Comparison of ENCODE assay signal across 8 cellular contexts in genomic region chr11:121426476-121427454, GRCh38. TPM values are rescaled to one million over a fixed set of nuclear protein-coding genes. Genes with fewer than 3 reads are reported as not detected.
A peak's percentile ranks its signal among the peaks of the same experiment; 100 is the strongest.
DNase-seq lines count a peak whose midpoint lies in the region; ATAC-seq, FAIRE-seq and TF ChIP-seq lines count a peak whose summit lies in the region.

No MANE protein-coding gene starts in this region.

- H3K4me3 ChIP-seq in Caco-2 (ENCODE audit: low read depth, low read length) (peak overlapping the region; percentile 26), endothelial cell of umbilical vein (replicated peaks in 1 of 3; ENCODE audit: insufficient read depth in 1 of 3, low read depth in 1 of 3, low read length in 3 of 3) (no peak overlapping the region), transverse colon (peak overlapping the region in 3 of 4 donors; percentile 5 to 38 (median 18))

- peak overlapping the region; percentile 61 for H3K4me3 Mint-ChIP-seq in Caco-2 (ENCODE audit: unreplicated experiment)
- H3K4me3 Mint-ChIP-seq in natural killer cell treated with Interleukin-12 subunit alpha and Interleukin-12 subunit beta and Interleukin-15 and Interleukin-18, amount 100 ng/mL, for 72 hours: peak overlapping the region; percentile 58

- H3K4me1 ChIP-seq in Caco-2 (no peaks in the 10 kb centered on the region), endothelial cell of umbilical vein (ENCODE audit: control insufficient read depth, extremely low read depth, insufficient read depth, low read length) (no peaks in the 10 kb centered on the region), transverse colon (peaks cover 0 to 7% (median 2%) of the 10 kb centered on the region in 4 donors)

- H3K27ac Mint-ChIP-seq in Caco-2 (ENCODE audit: unreplicated experiment): no peak overlapping the region
- no peak overlapping the region for H3K27ac Mint-ChIP-seq in natural killer cell treated with Interleukin-12 subunit alpha and Interleukin-12 subunit beta and Interleukin-15 and Interleukin-18, amount 100 ng/mL, for 72 hours

- peaks cover 14% of the 10 kb centered on the region for H3K27me3 Mint-ChIP-seq in Caco-2 (ENCODE audit: insufficient read depth, unreplicated experiment)
- no peaks in the 10 kb centered on the region for H3K27me3 Mint-ChIP-seq in natural killer cell treated with Interleukin-12 subunit alpha and Interleukin-12 subunit beta and Interleukin-15 and Interleukin-18, amount 100 ng/mL, for 72 hours

- dilution Hi-C loops in endothelial cell of umbilical vein (cut with MboI; ENCODE audit: extremely low pct_ligation_motif_present, low sequenced_read_pairs): no loop called here

- H3K36me3 ChIP-seq in Caco-2 (ENCODE audit: control insufficient read depth, insufficient read depth, low read length) (no peaks in the 10 kb centered on the region), endothelial cell of umbilical vein (ENCODE audit: control insufficient read depth in 2 of 2, extremely low read depth in 1 of 2, insufficient read depth in 2 of 2, low read length in 2 of 2) (no peaks in the 10 kb centered on the region), transverse colon (no peaks in the 10 kb centered on the region)

- H3K4me2 ChIP-seq in endothelial cell of umbilical vein (ENCODE audit: insufficient read depth, low read length): no peak overlapping the region

- peak overlapping the region; percentile 38 for H2AFZ ChIP-seq in endothelial cell of umbilical vein (ENCODE audit: low read depth, low read length)

- H3K9me3 ChIP-seq in Caco-2 (no peaks in the 10 kb centered on the region), endothelial cell of umbilical vein (replicated peaks; ENCODE audit: control insufficient read depth, insufficient read depth, low read length) (no peaks in the 10 kb centered on the region), transverse colon (no peaks in the 10 kb centered on the region)

- TF ChIP-seq CTCF in Caco-2 (IDR thresholded peaks at IDR 0.05; ENCODE audit: insufficient read depth in 1 of 2, low read depth in 1 of 2, low read length in 1 of 2, severe bottlenecking in 1 of 2, unreplicated experiment in 1 of 2) (peak; percentile 21 to 58), endothelial cell of umbilical vein (IDR thresholded peaks at IDR 0.05; ENCODE audit: extremely low read depth in 1 of 2, insufficient read depth in 1 of 2, low read depth in 1 of 2, low read length in 2 of 2) (no peak), transverse colon (IDR thresholded peaks at IDR 0.05) (no peak)

- H3K27ac ChIP-seq in endothelial cell of umbilical vein (ENCODE audit: insufficient read depth, low read depth, low read length): no peak overlapping the region
- H3K27ac ChIP-seq in transverse colon: no peak overlapping the region

- TF ChIP-seq EP300 in transverse colon (IDR thresholded peaks at IDR 0.05; ENCODE audit: low read depth): no peak

- no TSS peak for BruUV-seq in Caco-2 (replicated peaks; lab: Mats Ljungman, UMichigan)
- BruUV-seq in endothelial cell of umbilical vein (replicated peaks; lab: Mats Ljungman, UMichigan): no TSS peak

- no peaks in the 10 kb centered on the region for H3K79me2 ChIP-seq in endothelial cell of umbilical vein (ENCODE audit: control insufficient read depth, insufficient read depth, low read length)

- POLR2A ChIA-PET in Caco-2 (lab: Charles Lee) (interaction anchor here (0.6 to 0.7 kb wide), 2 partner anchors 11 to 99 kb away, joined by 3 to 8 read pairs; no protein-coding TSS in a partner anchor), endothelial cell of umbilical vein (lab: Charles Lee) (no interaction called here)

- no peaks in the 10 kb centered on the region for H3K9me1 ChIP-seq in endothelial cell of umbilical vein (replicated peaks; ENCODE audit: control insufficient read depth, extremely low read depth, insufficient read depth, low read length)

- no peak overlapping the region for H3K9ac ChIP-seq in endothelial cell of umbilical vein (replicated peaks; ENCODE audit: extremely low read depth, insufficient read depth, low read length)

- intact Hi-C loops in Caco-2 (cut with micrococcal nuclease; ENCODE audit: unreplicated experiment): loop anchor here (1.0 to 2.0 kb wide), 2 partner anchors 26 to 165 kb away; partner anchors contain the start of genes SORL1 and SORL1-AS1
- intact Hi-C loops in endothelial cell of umbilical vein (cut with micrococcal nuclease): no loop called here
- intact Hi-C loops in transverse colon (cut with DNase I; ENCODE audit: low total_unique reads): no loop called here

- FAIRE-seq in endothelial cell of umbilical vein (lab: Jason Lieb, UNC): no peak

- no peaks in the 10 kb centered on the region for H3K9me3 Mint-ChIP-seq in Caco-2 (ENCODE audit: unreplicated experiment)
- no peaks in the 10 kb centered on the region for H3K9me3 Mint-ChIP-seq in natural killer cell treated with Interleukin-12 subunit alpha and Interleukin-12 subunit beta and Interleukin-15 and Interleukin-18, amount 100 ng/mL, for 72 hours

- no peaks in the 10 kb centered on the region for H4K20me1 ChIP-seq in endothelial cell of umbilical vein (replicated peaks; ENCODE audit: control insufficient read depth, extremely low read depth, insufficient read depth, low read length)

- H3K36me3 Mint-ChIP-seq in Caco-2 (ENCODE audit: insufficient read depth, unreplicated experiment): no peaks in the 10 kb centered on the region
- H3K36me3 Mint-ChIP-seq in natural killer cell treated with Interleukin-12 subunit alpha and Interleukin-12 subunit beta and Interleukin-15 and Interleukin-18, amount 100 ng/mL, for 72 hours: peaks cover 4% of the 10 kb centered on the region

- DNase-seq in Caco-2 (peak; percentile 66 to 75), endothelial cell of umbilical vein (ENCODE audit: low read depth, low spot score) (no peak), transverse colon (peak; percentile 56), GF-D8 (lab: John Stamatoyannopoulos, UW) (no peak)
- peak; percentile 48 for DNase-seq in activated CD4-positive, alpha-beta T cell treated with anti-CD3 and anti-CD28 coated beads, Interleukin-2, amount 50 U/mL, for 1 hour
- DNase-seq in natural killer cell treated with Interleukin-12 subunit alpha and Interleukin-12 subunit beta and Interleukin-15 and Interleukin-18, amount 100 ng/mL, for 72 hours (ENCODE audit: low spot score): peak; percentile 65

- WGBS in transverse colon (ENCODE audit: low coverage in 1 of 2), 2 donors: 27 to 40% methylated on average over 16 to 50 of the region's 56 CpGs

- CTCF ChIA-PET in Caco-2 (lab: Charles Lee) (interaction anchor here (0.6 to 2.1 kb wide), 13 partner anchors 9 to 232 kb away, joined by 3 to 12 read pairs (median 4); partner anchors contain the start of gene SORL1-AS1), endothelial cell of umbilical vein (lab: Charles Lee) (interaction anchor here (0.7 to 1.3 kb wide), 3 partner anchors 9 to 165 kb away, joined by 3 to 6 read pairs (median 3); no protein-coding TSS in a partner anchor)

- no peaks in the 10 kb centered on the region; the same call in 1 of the 2 replicates for H3K27me3 ChIP-seq in Caco-2 (replicated peaks; ENCODE audit: control insufficient read depth, insufficient read depth, low read length)
- peaks cover 2 to 21% of the 10 kb centered on the region in 2 experiments for H3K27me3 ChIP-seq in endothelial cell of umbilical vein (ENCODE audit: control insufficient read depth in 2 of 2, insufficient read depth in 2 of 2, low read length in 2 of 2)
- no peaks in the 10 kb centered on the region for H3K27me3 ChIP-seq in transverse colon

- in situ Hi-C loops in transverse colon (cut with MboI; ENCODE audit: low pct_ligation_motif_present in 1 of 4, low pct_unique_long_range_greater_than_20kb in 1 of 4, low sequenced_read_pairs in 3 of 4): no loop called here

- TF ChIP-seq POLR2A in endothelial cell of umbilical vein (IDR thresholded peaks at IDR 0.05; ENCODE audit: low read depth, low read length) (no peak), transverse colon (IDR thresholded peaks at IDR 0.05) (no peak)

- no peaks in the 10 kb centered on the region for H3K4me1 Mint-ChIP-seq in Caco-2 (ENCODE audit: low read depth, unreplicated experiment)
- peaks cover 12 to 31% of the 10 kb centered on the region in 2 donors for H3K4me1 Mint-ChIP-seq in natural killer cell treated with Interleukin-12 subunit alpha and Interleukin-12 subunit beta and Interleukin-15 and Interleukin-18, amount 100 ng/mL, for 72 hours (ENCODE audit: low read depth in 2 of 2)

- ATAC-seq in HG02981 (IDR thresholded peaks at IDR 0.05; ENCODE audit: unreplicated experiment) (peak; percentile 45), GM18520 (IDR thresholded peaks at IDR 0.05; ENCODE audit: unreplicated experiment) (no peak)
- ATAC-seq in natural killer cell treated with Interleukin-12 subunit alpha and Interleukin-12 subunit beta and Interleukin-15 and Interleukin-18, amount 100 ng/mL, for 72 hours: peak; percentile 87 to 94

TF ChIP-seq in endothelial cell of umbilical vein, 7 proteins besides CTCF, POLR2A, EP300 and RAD21:
- TF ChIP-seq POLR2AphosphoS5 (IDR thresholded peaks at IDR 0.05; ENCODE audit: insufficient read depth, low read depth, low read length) (no peak), EZH2 (IDR thresholded peaks at IDR 0.05; ENCODE audit: borderline replicate concordance, low read depth, low read length, severe bottlenecking) (peak; percentile 39)

RNA-seq across cellular contexts. Expression of gene SORL1, which starts 25.3 kb away (rescaled TPM):
- total RNA-seq in Caco-2 (2022) (26.3 and 34.0 TPM in 2 replicates), endothelial cell of umbilical vein (0.16 and 0.31 TPM in 2 replicates), transverse colon (100 to 1,000 TPM in 3 of 4 donors, 10 to 100 TPM in 1; 81.6 to 338 (median 129) TPM)
- polyA plus RNA-seq in endothelial cell of umbilical vein: 0.10 and 0.17 TPM in 2 replicates
- polyA plus RNA-seq in endothelial cell of umbilical vein (2011; cell fraction: cytosol; rRNA removed): 0.04 and 0.05 TPM in 2 replicates
- polyA plus RNA-seq in endothelial cell of umbilical vein (2011; cell fraction: nucleus; rRNA removed): 0.20 and 0.81 TPM in 2 replicates
- polyA plus RNA-seq in endothelial cell of umbilical vein (2012): 0.08 and 0.15 TPM in 2 replicates
- 0.27 and 0.83 TPM in 2 replicates for polyA minus RNA-seq in endothelial cell of umbilical vein
- polyA minus RNA-seq in endothelial cell of umbilical vein (2011; cell fraction: cytosol; rRNA and poly(A)+ RNA removed): 5.1 TPM
- 0.34 TPM in 2 replicates for polyA minus RNA-seq in endothelial cell of umbilical vein (2011; cell fraction: nucleus; rRNA and poly(A)+ RNA removed)
- total RNA-seq in natural killer cell treated with Interleukin-12 subunit alpha and Interleukin-12 subunit beta and Interleukin-15 and Interleukin-18, amount 100 ng/mL, for 72 hours: 10 to 100 TPM; 26.8 to 45.5 TPM

Comparison
In these comparisons a context has a peak if more than half of its experiments do, and no peak if none do; other contexts are left out.
1. DNase-seq: peak in Caco-2 (2 of 2), activated CD4-positive, alpha-beta T cell treated with anti-CD3 and anti-CD28 coated beads, Interleukin-2, amount 50 U/mL, for 1 hour (single experiment), natural killer cell treated with Interleukin-12 subunit alpha and Interleukin-12 subunit beta and Interleukin-15 and Interleukin-18, amount 100 ng/mL, for 72 hours (single experiment) and transverse colon (single experiment); none in endothelial cell of umbilical vein (single experiment) and GF-D8 (single experiment).
2. H3K4me3 ChIP-seq: peak in Caco-2 (single experiment) and transverse colon (3 of 4); none in endothelial cell of umbilical vein (0 of 3).
3. CTCF ChIP-seq: peak in Caco-2 (2 of 2); none in endothelial cell of umbilical vein (0 of 2) and transverse colon (0 of 5).
4. RNA of gene SORL1, which starts 25.3 kb away (total RNA-seq): 81.6 to 338 TPM in transverse colon, 26.8 to 45.5 TPM in natural killer cell treated with Interleukin-12 subunit alpha and Interleukin-12 subunit beta and Interleukin-15 and Interleukin-18, amount 100 ng/mL, for 72 hours and 26.3 to 34.0 TPM in Caco-2; 0.16 to 0.31 TPM in endothelial cell of umbilical vein; every median in the first group is over 10 times any median in the second.